ENCODE assay signal across 13 cellular contexts in genomic region chr21:28207776-28208175, GRCh38.
A peak's percentile ranks its signal among the peaks of the same experiment; 100 is the strongest.
DNase-seq lines count a peak whose midpoint lies in the region; ATAC-seq and TF ChIP-seq lines count a peak whose summit lies in the region.
"Had no signal": no experiment of that assay in that cellular context is flagged by ENCODE, and none has a peak within 500 bp of the region (broad histone marks: within the 10 kb centered on the region; RNA-seq: fewer than 3 reads in every experiment).

No MANE protein-coding gene starts in this region.

- intact Hi-C loops in activated naive CD4-positive, alpha-beta T cell treated with anti-CD3 and anti-CD28 coated beads for 36 hours (cut with micrococcal nuclease): no loop called here

- H3K79me2 ChIP-seq in fibroblast of lung (ENCODE audit: control insufficient read depth, insufficient read depth, low read length): no peaks in the 10 kb centered on the region

- H3K36me3 ChIP-seq in RWPE2 (ENCODE audit: low read depth) (no peaks in the 10 kb centered on the region), fibroblast of lung (ENCODE audit: control insufficient read depth, insufficient read depth, low read length) (no peaks in the 10 kb centered on the region), suprapubic skin (no peaks in the 10 kb centered on the region)

- TF ChIP-seq POLR2A in suprapubic skin (IDR thresholded peaks at IDR 0.05): no peak

- H4K20me1 ChIP-seq in fibroblast of lung (ENCODE audit: control insufficient read depth, extremely low read depth, insufficient read depth, low read length): no peaks in the 10 kb centered on the region

- H3K27me3 ChIP-seq in RWPE2 (ENCODE audit: insufficient read depth, poor library complexity, severe bottlenecking): no peaks in the 10 kb centered on the region
- no peaks in the 10 kb centered on the region for H3K27me3 ChIP-seq in fibroblast of lung (ENCODE audit: control insufficient read depth, insufficient read depth, low read length)
- H3K27me3 ChIP-seq in suprapubic skin: no peaks in the 10 kb centered on the region
- H3K27me3 ChIP-seq: testis had no signal

- TF ChIP-seq CTCF in RWPE2 (IDR thresholded peaks at IDR 0.05; ENCODE audit: poor library complexity, severe bottlenecking): no peak
- no peak for TF ChIP-seq CTCF in fibroblast of lung (conservative IDR thresholded peaks at IDR 0.05 in 1 of 2, IDR thresholded peaks at IDR 0.05 in 1 of 2; ENCODE audit: low read depth in 1 of 2, low read length in 2 of 2)
- TF ChIP-seq CTCF in suprapubic skin (IDR thresholded peaks at IDR 0.05): no peak

- no peaks in the 10 kb centered on the region for H3K9me3 ChIP-seq in RWPE2 (ENCODE audit: severe bottlenecking)
- no peaks in the 10 kb centered on the region for H3K9me3 ChIP-seq in fibroblast of lung (ENCODE audit: control insufficient read depth, insufficient read depth, low read depth, low read length)
- no peaks in the 10 kb centered on the region for H3K9me3 ChIP-seq in suprapubic skin
- H3K9me3 ChIP-seq: testis had no signal

- no peak overlapping the region for H3K4me3 ChIP-seq in RWPE2 (ENCODE audit: severe bottlenecking)
- H3K4me3 ChIP-seq in fibroblast of lung (replicated peaks in 1 of 4; ENCODE audit: control extremely low read depth in 1 of 4, insufficient read depth in 1 of 4, low read depth in 3 of 4, low read length in 4 of 4): no peak overlapping the region
- no peak overlapping the region for H3K4me3 ChIP-seq in suprapubic skin
- H3K4me3 ChIP-seq: GM12878, testis had no signal

- H3K9me3 Mint-ChIP-seq in activated naive CD4-positive, alpha-beta T cell treated with anti-CD3 and anti-CD28 coated beads for 36 hours: peaks cover 2% of the 10 kb centered on the region

- CTCF ChIA-PET in activated naive CD4-positive, alpha-beta T cell treated with anti-CD3 and anti-CD28 coated beads for 36 hours (lab: Charles Lee): no interaction called here

- H3K4me2 ChIP-seq in fibroblast of lung (ENCODE audit: extremely low read depth, insufficient read depth, low read length): peak overlapping the region; percentile 60

- WGBS in suprapubic skin: 59% methylated on average over 5 of the region's 5 CpGs

- peak; percentile 66 for DNase-seq in GM04503 (ENCODE audit: low read depth)
- DNase-seq in RWPE2 (ENCODE audit: low spot score): no peak
- peak; percentile 54 to 71 for DNase-seq in fibroblast of lung (ENCODE audit: low read depth in 2 of 2)
- no peak for DNase-seq in suprapubic skin (ENCODE audit: low spot score in 2 of 2)
- no peak for DNase-seq in activated naive CD4-positive, alpha-beta T cell treated with anti-CD3 and anti-CD28 coated beads for 36 hours
- no peak for DNase-seq in ureter (ENCODE audit: low spot score)
- no peak for DNase-seq in NCI-H526 treated with DMSO at 0.1 percent for 48 hours (lab: John Stamatoyannopoulos, UW)
- DNase-seq: activated CD4-positive, alpha-beta memory T cell treated with anti-CD3 and anti-CD28 coated beads, Interleukin-2, amount 10 ng/mL, durations not matched to agents 7 days and 5 days; cortex of kidney; glutamatergic neuron; NCI-H526; testis had no signal

- H3K27ac Mint-ChIP-seq in activated naive CD4-positive, alpha-beta T cell treated with anti-CD3 and anti-CD28 coated beads for 36 hours: no peak overlapping the region
- H3K27ac Mint-ChIP-seq: activated CD4-positive, alpha-beta memory T cell treated with anti-CD3 and anti-CD28 coated beads, Interleukin-2, amount 10 ng/mL, durations not matched to agents 7 days and 5 days had no signal

- H3K4me1 Mint-ChIP-seq in activated naive CD4-positive, alpha-beta T cell treated with anti-CD3 and anti-CD28 coated beads for 36 hours (ENCODE audit: low read depth): no peaks in the 10 kb centered on the region
- H3K4me1 Mint-ChIP-seq: activated CD4-positive, alpha-beta memory T cell treated with anti-CD3 and anti-CD28 coated beads, Interleukin-2, amount 10 ng/mL, durations not matched to agents 7 days and 5 days had no signal

- H3K4me1 ChIP-seq in RWPE2 (ENCODE audit: insufficient read depth, poor library complexity, severe bottlenecking) (peaks cover 10% of the 10 kb centered on the region), fibroblast of lung (ENCODE audit: control insufficient read depth, extremely low read depth, insufficient read depth, low read length) (no peaks in the 10 kb centered on the region), suprapubic skin (peaks cover 9% of the 10 kb centered on the region)
- H3K4me1 ChIP-seq: testis had no signal

- ATAC-seq in RWPE2 (ENCODE audit: low read depth): peak; percentile 73
- ATAC-seq: GM12878 had no signal

- H3K9ac ChIP-seq in fibroblast of lung (ENCODE audit: insufficient read depth, low read length): no peak overlapping the region

- H3K27ac ChIP-seq in RWPE2 (ENCODE audit: poor library complexity, severe bottlenecking) (no peak overlapping the region), fibroblast of lung (ENCODE audit: insufficient read depth, low read length) (peak overlapping the region; percentile 31), suprapubic skin (peak overlapping the region; percentile 46)
- H3K27ac ChIP-seq: testis had no signal

- no peaks in the 10 kb centered on the region for H3K36me3 Mint-ChIP-seq in activated naive CD4-positive, alpha-beta T cell treated with anti-CD3 and anti-CD28 coated beads for 36 hours (ENCODE audit: low read depth)

- no peak overlapping the region for H3K4me3 Mint-ChIP-seq in activated naive CD4-positive, alpha-beta T cell treated with anti-CD3 and anti-CD28 coated beads for 36 hours
- H3K4me3 Mint-ChIP-seq: activated CD4-positive, alpha-beta memory T cell treated with anti-CD3 and anti-CD28 coated beads, Interleukin-2, amount 10 ng/mL, durations not matched to agents 7 days and 5 days had no signal

- H3K27me3 Mint-ChIP-seq in activated naive CD4-positive, alpha-beta T cell treated with anti-CD3 and anti-CD28 coated beads for 36 hours (ENCODE audit: low read depth): no peaks in the 10 kb centered on the region
- H3K27me3 Mint-ChIP-seq: activated CD4-positive, alpha-beta memory T cell treated with anti-CD3 and anti-CD28 coated beads, Interleukin-2, amount 10 ng/mL, durations not matched to agents 7 days and 5 days had no signal

- H2AFZ ChIP-seq in fibroblast of lung (ENCODE audit: low read length): no peak overlapping the region

- no peak for TF ChIP-seq EP300 in suprapubic skin (IDR thresholded peaks at IDR 0.05)

Comparison
In these comparisons a context has a peak if more than half of its experiments do, and no peak if none do; other contexts are left out.
1. DNase-seq: peak in GM04503 (single experiment) and fibroblast of lung (2 of 2); none in RWPE2 (single experiment), suprapubic skin (0 of 2), activated naive CD4-positive, alpha-beta T cell treated with anti-CD3 and anti-CD28 coated beads for 36 hours (single experiment), ureter (single experiment) and NCI-H526 treated with DMSO at 0.1 percent for 48 hours (single experiment).